In genomic region chr19:35153701-35154534, GRCh38 we compare ENCODE assay signal across 9 cellular contexts. TPM values are rescaled to one million over a fixed set of nuclear protein-coding genes. Genes with fewer than 3 reads are reported as not detected.
A peak's percentile ranks its signal among the peaks of the same experiment; 100 is the strongest.
DNase-seq lines count a peak whose midpoint lies in the region; ATAC-seq lines count a peak whose summit lies in the region.
"Had no signal": no experiment of that assay in that cellular context is flagged by ENCODE, and none has a peak within 500 bp of the region (broad histone marks: within the 10 kb centered on the region; RNA-seq: fewer than 3 reads in every experiment).

No MANE protein-coding gene starts in this region.

- peak overlapping the region; percentile 91; the same call in 1 of the 2 replicates for H3K9ac ChIP-seq in ES-I3 (ENCODE audit: low read depth, low read length)

- DNase-seq in KG1 (lab: John Stamatoyannopoulos, UW) (peak; percentile 22), dermis blood vessel endothelial cell (peak; percentile 65), NCI-H1436 treated with DMSO at 0.1 percent for 48 hours (lab: John Stamatoyannopoulos, UW) (no peak)
- DNase-seq in activated CD4-positive, alpha-beta T cell treated with anti-CD3 and anti-CD28 coated beads for 24 hours (ENCODE audit: low read depth in 2 of 2): peak; percentile 69 to 71
- peak; percentile 40 to 57 for DNase-seq in stimulated activated CD8-positive, alpha-beta memory T cell treated with anti-CD3 and anti-CD28 coated beads, Interleukin-7, amount 100 ng/mL, for 1 hour (ENCODE audit: low read depth in 2 of 2)

- no peaks in the 10 kb centered on the region for H3K27me3 ChIP-seq in mononuclear cell (ENCODE audit: insufficient read depth, low read length)

- H3K9me3 ChIP-seq in ES-I3 (ENCODE audit: control insufficient read depth, insufficient read depth, low read length) (no peaks in the 10 kb centered on the region), mononuclear cell (ENCODE audit: low read depth, low read length) (no peaks in the 10 kb centered on the region)

- peaks cover 17% of the 10 kb centered on the region for H3K36me3 ChIP-seq in ES-I3 (ENCODE audit: insufficient read depth, low read length)

- H3K4me1 ChIP-seq in ES-I3 (ENCODE audit: insufficient read depth, low read length) (peaks cover 26% of the 10 kb centered on the region), mononuclear cell (ENCODE audit: insufficient read depth, low read length) (peaks cover 51% of the 10 kb centered on the region)

- no peak for ATAC-seq in GM21717 (IDR thresholded peaks at IDR 0.05; ENCODE audit: unreplicated experiment)

- peak overlapping the region; percentile 91 for H3K4me3 ChIP-seq in mononuclear cell (ENCODE audit: low read length)

RNA-seq across cellular contexts. Expression of gene FXYD5, which starts 0.6 kb away (rescaled TPM):
- total RNA-seq in dermis blood vessel endothelial cell: 17.2 and 19.3 TPM in 2 replicates
- 179 TPM for total RNA-seq in mononuclear cell

RNA-seq across cellular contexts. Expression of gene FXYD7, which starts 10.9 kb away (rescaled TPM):
- not detected in 2 replicates for total RNA-seq in dermis blood vessel endothelial cell
- total RNA-seq in mononuclear cell: 1.4 TPM
- total RNA-seq: dermis microvascular lymphatic vessel endothelial cell had no signal

RNA-seq across cellular contexts. Expression of gene FXYD1, which starts 15.3 kb away (rescaled TPM):
- total RNA-seq in dermis blood vessel endothelial cell (not detected in 2 replicates), mononuclear cell (0.42 TPM)
- total RNA-seq: dermis microvascular lymphatic vessel endothelial cell had no signal

RNA-seq across cellular contexts. Expression of gene LGI4, which starts 19.1 kb away (rescaled TPM):
- total RNA-seq in dermis blood vessel endothelial cell: 0.34 TPM in 1 of 2 replicates, not detected in the other
- total RNA-seq in mononuclear cell: 0.31 TPM
- total RNA-seq: dermis microvascular lymphatic vessel endothelial cell had no signal

RNA-seq across cellular contexts. Expression of gene FXYD3, which starts 38.3 kb away (rescaled TPM):
- total RNA-seq in dermis blood vessel endothelial cell: 0.68 TPM in 1 of 2 replicates, not detected in the other
- not detected for total RNA-seq in mononuclear cell
- total RNA-seq: dermis microvascular lymphatic vessel endothelial cell had no signal
